Comparison of ENCODE assay signal across 2 cellular contexts in genomic region chr1:48061162-48062136, GRCh38.
A peak's percentile ranks its signal among the peaks of the same experiment; 100 is the strongest.
TF ChIP-seq lines count a peak whose summit lies in the region.

No MANE protein-coding gene starts in this region.

TF ChIP-seq in GM23338, 12 proteins besides CTCF, POLR2A, EP300 and RAD21 (continued from another document):
- TF ChIP-seq ETS1 (IDR thresholded peaks at IDR 0.05) = no peak
- TF ChIP-seq, protein P1, sequence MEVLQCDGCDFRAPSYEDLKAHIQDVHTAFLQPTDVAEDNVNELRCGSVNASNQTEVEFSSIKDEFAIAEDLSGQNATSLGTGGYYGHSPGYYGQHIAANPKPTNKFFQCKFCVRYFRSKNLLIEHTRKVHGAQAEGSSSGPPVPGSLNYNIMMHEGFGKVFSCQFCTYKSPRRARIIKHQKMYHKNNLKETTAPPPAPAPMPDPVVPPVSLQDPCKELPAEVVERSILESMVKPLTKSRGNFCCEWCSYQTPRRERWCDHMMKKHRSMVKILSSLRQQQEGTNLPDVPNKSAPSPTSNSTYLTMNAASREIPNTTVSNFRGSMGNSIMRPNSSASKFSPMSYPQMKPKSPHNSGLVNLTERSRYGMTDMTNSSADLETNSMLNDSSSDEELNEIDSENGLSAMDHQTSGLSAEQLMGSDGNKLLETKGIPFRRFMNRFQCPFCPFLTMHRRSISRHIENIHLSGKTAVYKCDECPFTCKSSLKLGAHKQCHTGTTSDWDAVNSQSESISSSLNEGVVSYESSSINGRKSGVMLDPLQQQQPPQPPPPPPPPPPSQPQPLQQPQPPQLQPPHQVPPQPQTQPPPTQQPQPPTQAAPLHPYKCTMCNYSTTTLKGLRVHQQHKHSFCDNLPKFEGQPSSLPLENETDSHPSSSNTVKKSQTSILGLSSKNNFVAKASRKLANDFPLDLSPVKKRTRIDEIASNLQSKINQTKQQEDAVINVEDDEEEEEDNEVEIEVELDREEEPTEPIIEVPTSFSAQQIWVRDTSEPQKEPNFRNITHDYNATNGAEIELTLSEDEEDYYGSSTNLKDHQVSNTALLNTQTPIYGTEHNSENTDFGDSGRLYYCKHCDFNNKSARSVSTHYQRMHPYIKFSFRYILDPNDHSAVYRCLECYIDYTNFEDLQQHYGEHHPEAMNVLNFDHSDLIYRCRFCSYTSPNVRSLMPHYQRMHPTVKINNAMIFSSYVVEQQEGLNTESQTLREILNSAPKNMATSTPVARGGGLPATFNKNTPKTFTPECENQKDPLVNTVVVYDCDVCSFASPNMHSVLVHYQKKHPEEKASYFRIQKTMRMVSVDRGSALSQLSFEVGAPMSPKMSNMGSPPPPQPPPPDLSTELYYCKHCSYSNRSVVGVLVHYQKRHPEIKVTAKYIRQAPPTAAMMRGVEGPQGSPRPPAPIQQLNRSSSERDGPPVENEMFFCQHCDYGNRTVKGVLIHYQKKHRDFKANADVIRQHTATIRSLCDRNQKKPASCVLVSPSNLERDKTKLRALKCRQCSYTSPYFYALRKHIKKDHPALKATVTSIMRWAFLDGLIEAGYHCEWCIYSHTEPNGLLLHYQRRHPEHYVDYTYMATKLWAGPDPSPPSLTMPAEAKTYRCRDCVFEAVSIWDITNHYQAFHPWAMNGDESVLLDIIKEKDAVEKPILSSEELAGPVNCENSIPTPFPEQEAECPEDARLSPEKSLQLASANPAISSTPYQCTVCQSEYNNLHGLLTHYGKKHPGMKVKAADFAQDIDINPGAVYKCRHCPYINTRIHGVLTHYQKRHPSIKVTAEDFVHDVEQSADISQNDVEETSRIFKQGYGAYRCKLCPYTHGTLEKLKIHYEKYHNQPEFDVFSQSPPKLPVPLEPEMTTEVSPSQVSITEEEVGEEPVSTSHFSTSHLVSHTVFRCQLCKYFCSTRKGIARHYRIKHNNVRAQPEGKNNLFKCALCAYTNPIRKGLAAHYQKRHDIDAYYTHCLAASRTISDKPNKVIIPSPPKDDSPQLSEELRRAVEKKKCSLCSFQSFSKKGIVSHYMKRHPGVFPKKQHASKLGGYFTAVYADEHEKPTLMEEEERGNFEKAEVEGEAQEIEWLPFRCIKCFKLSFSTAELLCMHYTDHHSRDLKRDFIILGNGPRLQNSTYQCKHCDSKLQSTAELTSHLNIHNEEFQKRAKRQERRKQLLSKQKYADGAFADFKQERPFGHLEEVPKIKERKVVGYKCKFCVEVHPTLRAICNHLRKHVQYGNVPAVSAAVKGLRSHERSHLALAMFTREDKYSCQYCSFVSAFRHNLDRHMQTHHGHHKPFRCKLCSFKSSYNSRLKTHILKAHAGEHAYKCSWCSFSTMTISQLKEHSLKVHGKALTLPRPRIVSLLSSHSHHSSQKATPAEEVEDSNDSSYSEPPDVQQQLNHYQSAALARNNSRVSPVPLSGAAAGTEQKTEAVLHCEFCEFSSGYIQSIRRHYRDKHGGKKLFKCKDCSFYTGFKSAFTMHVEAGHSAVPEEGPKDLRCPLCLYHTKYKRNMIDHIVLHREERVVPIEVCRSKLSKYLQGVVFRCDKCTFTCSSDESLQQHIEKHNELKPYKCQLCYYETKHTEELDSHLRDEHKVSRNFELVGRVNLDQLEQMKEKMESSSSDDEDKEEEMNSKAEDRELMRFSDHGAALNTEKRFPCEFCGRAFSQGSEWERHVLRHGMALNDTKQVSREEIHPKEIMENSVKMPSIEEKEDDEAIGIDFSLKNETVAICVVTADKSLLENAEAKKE (CRISPR knock-in tag; IDR thresholded peaks at IDR 0.05) = no peak
- TF ChIP-seq, protein P2, sequence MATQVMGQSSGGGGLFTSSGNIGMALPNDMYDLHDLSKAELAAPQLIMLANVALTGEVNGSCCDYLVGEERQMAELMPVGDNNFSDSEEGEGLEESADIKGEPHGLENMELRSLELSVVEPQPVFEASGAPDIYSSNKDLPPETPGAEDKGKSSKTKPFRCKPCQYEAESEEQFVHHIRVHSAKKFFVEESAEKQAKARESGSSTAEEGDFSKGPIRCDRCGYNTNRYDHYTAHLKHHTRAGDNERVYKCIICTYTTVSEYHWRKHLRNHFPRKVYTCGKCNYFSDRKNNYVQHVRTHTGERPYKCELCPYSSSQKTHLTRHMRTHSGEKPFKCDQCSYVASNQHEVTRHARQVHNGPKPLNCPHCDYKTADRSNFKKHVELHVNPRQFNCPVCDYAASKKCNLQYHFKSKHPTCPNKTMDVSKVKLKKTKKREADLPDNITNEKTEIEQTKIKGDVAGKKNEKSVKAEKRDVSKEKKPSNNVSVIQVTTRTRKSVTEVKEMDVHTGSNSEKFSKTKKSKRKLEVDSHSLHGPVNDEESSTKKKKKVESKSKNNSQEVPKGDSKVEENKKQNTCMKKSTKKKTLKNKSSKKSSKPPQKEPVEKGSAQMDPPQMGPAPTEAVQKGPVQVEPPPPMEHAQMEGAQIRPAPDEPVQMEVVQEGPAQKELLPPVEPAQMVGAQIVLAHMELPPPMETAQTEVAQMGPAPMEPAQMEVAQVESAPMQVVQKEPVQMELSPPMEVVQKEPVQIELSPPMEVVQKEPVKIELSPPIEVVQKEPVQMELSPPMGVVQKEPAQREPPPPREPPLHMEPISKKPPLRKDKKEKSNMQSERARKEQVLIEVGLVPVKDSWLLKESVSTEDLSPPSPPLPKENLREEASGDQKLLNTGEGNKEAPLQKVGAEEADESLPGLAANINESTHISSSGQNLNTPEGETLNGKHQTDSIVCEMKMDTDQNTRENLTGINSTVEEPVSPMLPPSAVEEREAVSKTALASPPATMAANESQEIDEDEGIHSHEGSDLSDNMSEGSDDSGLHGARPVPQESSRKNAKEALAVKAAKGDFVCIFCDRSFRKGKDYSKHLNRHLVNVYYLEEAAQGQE (IDR thresholded peaks at IDR 0.05; ENCODE audit: unreplicated experiment) = no peak
- TF ChIP-seq NANOG (IDR thresholded peaks at IDR 0.05; ENCODE audit: borderline replicate concordance) = no peak
- TF ChIP-seq EZH2 (IDR thresholded peaks at IDR 0.05; ENCODE audit: low read depth, unreplicated experiment) = no peak
- TF ChIP-seq ZNF331 (CRISPR knock-in tag; IDR thresholded peaks at IDR 0.05; ENCODE audit: low read depth) = no peak
- no peak for TF ChIP-seq ZNF114 (CRISPR knock-in tag; IDR thresholded peaks at IDR 0.05)
- no peak for TF ChIP-seq STAT1 (IDR thresholded peaks at IDR 0.05; ENCODE audit: unreplicated experiment)
- no peak for TF ChIP-seq EZH2phosphoT487 (IDR thresholded peaks at IDR 0.05; ENCODE audit: unreplicated experiment)
- TF ChIP-seq CREB1 (CRISPR knock-in tag; IDR thresholded peaks at IDR 0.05; ENCODE audit: low read depth) = no peak
- TF ChIP-seq JUNB (IDR thresholded peaks at IDR 0.05; ENCODE audit: unreplicated experiment) = no peak

TF ChIP-seq in SK-N-SH, 30 proteins besides CTCF, POLR2A, EP300 and RAD21 (continued from another document):
- TF ChIP-seq YY1 (IDR thresholded peaks at IDR 0.05; ENCODE audit: low read depth) (no peak), GATA2 (CRISPR knock-in tag; IDR thresholded peaks at IDR 0.05) (no peak), MXI1 (IDR thresholded peaks at IDR 0.05; ENCODE audit: low read depth, low read length) (no peak), NFIC (IDR thresholded peaks at IDR 0.05; ENCODE audit: borderline replicate concordance) (0 out of 2 replicates have a peak, but pooled peaks have one; percentile 11), SMC3 (IDR thresholded peaks at IDR 0.05; ENCODE audit: low read depth, low read length) (peak; percentile 68)
